1 cellular context compared by ENCODE assay signal in the genomic region with DNA sequence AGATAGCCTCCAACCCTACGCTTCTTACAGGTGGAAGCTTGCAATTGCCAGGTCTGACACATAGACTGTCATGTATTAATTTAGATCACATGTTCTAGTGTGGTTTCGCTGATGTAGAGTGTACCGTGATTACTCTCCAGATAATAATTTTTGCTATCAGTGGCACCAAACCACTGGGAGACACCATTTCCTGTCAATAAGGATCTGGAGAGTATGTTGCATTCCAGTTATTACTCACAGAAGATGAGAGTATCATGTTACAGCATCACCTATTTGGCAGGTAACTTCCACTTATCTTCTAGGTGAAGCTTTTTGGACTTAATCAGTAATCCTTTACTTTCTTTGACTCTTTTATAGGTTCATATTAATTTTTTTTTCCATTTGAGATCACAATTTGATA.
TF ChIP-seq lines count a peak whose summit lies in the region.

No MANE protein-coding gene starts in this region.

TF ChIP-seq in SK-N-SH treated with all-trans-retinoic acid at 6 μM for 48 hours, 23 proteins besides CTCF, POLR2A, EP300 and RAD21 (continued from another document):
- TF ChIP-seq, protein P1, sequence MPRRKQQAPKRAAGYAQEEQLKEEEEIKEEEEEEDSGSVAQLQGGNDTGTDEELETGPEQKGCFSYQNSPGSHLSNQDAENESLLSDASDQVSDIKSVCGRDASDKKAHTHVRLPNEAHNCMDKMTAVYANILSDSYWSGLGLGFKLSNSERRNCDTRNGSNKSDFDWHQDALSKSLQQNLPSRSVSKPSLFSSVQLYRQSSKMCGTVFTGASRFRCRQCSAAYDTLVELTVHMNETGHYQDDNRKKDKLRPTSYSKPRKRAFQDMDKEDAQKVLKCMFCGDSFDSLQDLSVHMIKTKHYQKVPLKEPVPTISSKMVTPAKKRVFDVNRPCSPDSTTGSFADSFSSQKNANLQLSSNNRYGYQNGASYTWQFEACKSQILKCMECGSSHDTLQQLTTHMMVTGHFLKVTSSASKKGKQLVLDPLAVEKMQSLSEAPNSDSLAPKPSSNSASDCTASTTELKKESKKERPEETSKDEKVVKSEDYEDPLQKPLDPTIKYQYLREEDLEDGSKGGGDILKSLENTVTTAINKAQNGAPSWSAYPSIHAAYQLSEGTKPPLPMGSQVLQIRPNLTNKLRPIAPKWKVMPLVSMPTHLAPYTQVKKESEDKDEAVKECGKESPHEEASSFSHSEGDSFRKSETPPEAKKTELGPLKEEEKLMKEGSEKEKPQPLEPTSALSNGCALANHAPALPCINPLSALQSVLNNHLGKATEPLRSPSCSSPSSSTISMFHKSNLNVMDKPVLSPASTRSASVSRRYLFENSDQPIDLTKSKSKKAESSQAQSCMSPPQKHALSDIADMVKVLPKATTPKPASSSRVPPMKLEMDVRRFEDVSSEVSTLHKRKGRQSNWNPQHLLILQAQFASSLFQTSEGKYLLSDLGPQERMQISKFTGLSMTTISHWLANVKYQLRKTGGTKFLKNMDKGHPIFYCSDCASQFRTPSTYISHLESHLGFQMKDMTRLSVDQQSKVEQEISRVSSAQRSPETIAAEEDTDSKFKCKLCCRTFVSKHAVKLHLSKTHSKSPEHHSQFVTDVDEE (CRISPR knock-in tag; IDR thresholded peaks at IDR 0.05), result no peak
- TF ChIP-seq, protein P2, sequence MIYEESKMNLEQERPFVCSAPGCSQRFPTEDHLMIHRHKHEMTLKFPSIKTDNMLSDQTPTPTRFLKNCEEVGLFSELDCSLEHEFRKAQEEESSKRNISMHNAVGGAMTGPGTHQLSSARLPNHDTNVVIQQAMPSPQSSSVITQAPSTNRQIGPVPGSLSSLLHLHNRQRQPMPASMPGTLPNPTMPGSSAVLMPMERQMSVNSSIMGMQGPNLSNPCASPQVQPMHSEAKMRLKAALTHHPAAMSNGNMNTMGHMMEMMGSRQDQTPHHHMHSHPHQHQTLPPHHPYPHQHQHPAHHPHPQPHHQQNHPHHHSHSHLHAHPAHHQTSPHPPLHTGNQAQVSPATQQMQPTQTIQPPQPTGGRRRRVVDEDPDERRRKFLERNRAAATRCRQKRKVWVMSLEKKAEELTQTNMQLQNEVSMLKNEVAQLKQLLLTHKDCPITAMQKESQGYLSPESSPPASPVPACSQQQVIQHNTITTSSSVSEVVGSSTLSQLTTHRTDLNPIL (CRISPR knock-in tag; IDR thresholded peaks at IDR 0.05; ENCODE audit: low read depth), result no peak
- no peak for TF ChIP-seq OSR1 (CRISPR knock-in tag; IDR thresholded peaks at IDR 0.05)
- no peak for TF ChIP-seq SNAI2 (CRISPR knock-in tag; IDR thresholded peaks at IDR 0.05)
- no peak for TF ChIP-seq ZNF8 (CRISPR knock-in tag; IDR thresholded peaks at IDR 0.05)
- no peak for TF ChIP-seq ZNF565 (CRISPR knock-in tag; conservative IDR thresholded peaks at IDR 0.05; ENCODE audit: low read depth)
- TF ChIP-seq ISL1 (CRISPR knock-in tag; IDR thresholded peaks at IDR 0.05), result no peak
- TF ChIP-seq ESRRG (CRISPR knock-in tag; IDR thresholded peaks at IDR 0.05), result no peak
